Comparison of ENCODE assay signal across 33 cellular contexts in the genomic region with DNA sequence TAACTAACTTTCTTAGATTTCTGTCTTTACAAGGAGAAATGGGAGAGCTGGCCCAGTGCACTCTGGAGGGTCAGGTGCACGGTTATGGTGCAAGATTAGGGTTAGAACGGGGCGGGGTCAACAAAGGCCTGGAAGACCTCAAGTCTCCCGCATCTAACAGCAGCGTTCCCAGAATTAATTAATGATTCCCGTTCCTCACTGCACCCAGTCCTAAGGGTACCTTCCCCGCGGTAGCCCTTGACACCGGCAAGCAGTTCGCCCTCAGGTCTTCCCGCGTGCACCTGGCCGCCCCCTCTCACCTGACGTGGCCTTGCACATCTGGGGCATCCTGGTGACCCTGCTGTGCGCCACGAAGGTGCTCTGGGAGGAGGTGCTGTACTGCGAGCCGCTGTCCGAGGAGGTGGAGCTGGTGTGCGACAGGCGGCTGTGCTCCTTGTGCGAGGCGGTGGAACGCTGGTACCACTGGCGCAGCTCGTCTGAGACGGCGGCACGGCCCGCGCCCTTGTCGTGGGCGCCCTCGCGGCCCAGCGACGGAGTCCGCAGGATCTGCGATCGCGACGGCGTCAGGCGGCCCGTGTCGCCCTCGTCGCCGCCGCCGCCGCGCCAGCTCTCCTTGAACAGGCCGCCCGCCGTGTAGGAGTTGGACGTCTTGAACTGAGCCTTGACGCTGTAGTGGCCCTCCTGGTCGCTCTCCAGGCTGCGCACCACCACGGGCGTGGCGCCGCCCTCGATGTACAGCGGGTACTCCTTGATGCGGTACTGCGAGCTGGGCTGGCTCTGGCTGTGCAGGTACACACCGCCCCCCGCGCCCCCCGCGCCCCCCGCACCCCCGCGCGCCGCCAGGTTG.
"Had no signal": no experiment of that assay in that cellular context is flagged by ENCODE, and none has a peak within 500 bp of the region (broad histone marks: within the 10 kb centered on the region; RNA-seq: fewer than 3 reads in every experiment).

No MANE protein-coding gene starts in this region.

- H3K9me3 ChIP-seq: adrenal gland, body of pancreas, breast epithelium, Peyer's patch, SJSA1, SK-N-SH had no signal

- H3K27ac ChIP-seq: adrenal gland, body of pancreas, breast epithelium, Peyer's patch, SJSA1 had no signal

- H3K9me2 ChIP-seq: SK-N-SH had no signal

- DNase-seq: activated CD4-positive, alpha-beta memory T cell treated with anti-CD3 and anti-CD28 coated beads for 36 hours; activated CD4-positive, alpha-beta T cell treated with anti-CD3 and anti-CD28 coated beads for 4 hours; activated CD4-positive, alpha-beta T cell treated with anti-CD3 and anti-CD28 coated beads, Interleukin-2, amount 50 U/mL, for 1 hour; activated CD4-positive, CD25-positive, alpha-beta regulatory T cell treated with anti-CD3 and anti-CD28 coated beads, Interleukin-2, amount 50 U/mL, for 72 hours; activated CD8-positive, alpha-beta memory T cell treated with anti-CD3 and anti-CD28 coated beads, Interleukin-2, amount 50 U/mL, for 4 hours; activated gamma-delta T cell treated with Interleukin-2 at 50 U/mL for 16 hours; activated naive CD4-positive, alpha-beta T cell treated with anti-CD3 and anti-CD28 coated beads for 36 hours; activated T-cell treated with anti-CD3 and anti-CD28 coated beads for 4 hours; activated T-cell treated with anti-CD3 and anti-CD28 coated beads, Interleukin-2, amount 50 U/mL, for 4 hours; adrenal gland; body of pancreas; Karpas-422; NCI-H1105; NCI-H1417 treated with DMSO at 0.1 percent for 48 hours; NCI-H187 treated with DMSO at 0.1 percent for 48 hours; NCI-H2081; NCI-H2171 treated with DMSO at 0.1 percent for 48 hours; NCI-H226; NCI-H524 treated with DMSO at 0.1 percent for 48 hours; NK-92 treated with Interleukin-12 subunit alpha and Interleukin-12 subunit beta, amount 100 ng/mL, for 24 hours; PC-3; Peyer's patch; RPMI8226; SHP77 treated with DMSO at 0.1 percent for 48 hours; SK-N-SH had no signal

- H3K9me3 Mint-ChIP-seq: activated CD4-positive, alpha-beta memory T cell treated with anti-CD3 and anti-CD28 coated beads for 36 hours; activated naive CD4-positive, alpha-beta T cell treated with anti-CD3 and anti-CD28 coated beads for 36 hours; activated naive CD4-positive, alpha-beta T cell treated with anti-CD3 and anti-CD28 coated beads, Interleukin-2, amount 50 U/mL, for 72 hours; activated T-cell treated with anti-CD3 and anti-CD28 coated beads, Interleukin-2, amount 50 U/mL, for 4 hours; activated T-helper 1 cell treated with anti-CD3 and anti-CD28 coated beads, Interleukin-12 subunit alpha, Interleukin-12 subunit beta, Interleukin-2, Interleukin-4 antibody, amounts not matched to agents 30 ng/mL and 10 ng/mL and 1 ng/mL, durations not matched to agents 14 hours and 24 hours and 36 hours; T-helper 1 cell treated with Interleukin-12 subunit alpha and Interleukin-12 subunit beta and Interleukin-4 antibody, amounts not matched to agents 30 μg/mL and 1 μg/mL, for 36 hours; T-helper 2 cell treated with Interferon-gamma antibody and Interleukin-4, amounts not matched to agents 5 μg/mL and 100 μg/mL, for 36 hours had no signal

- H3K27ac Mint-ChIP-seq: activated CD4-positive, alpha-beta memory T cell treated with anti-CD3 and anti-CD28 coated beads for 36 hours; activated naive CD4-positive, alpha-beta T cell treated with anti-CD3 and anti-CD28 coated beads for 36 hours; activated naive CD4-positive, alpha-beta T cell treated with anti-CD3 and anti-CD28 coated beads, Interleukin-2, amount 50 U/mL, for 72 hours; activated T-helper 1 cell treated with anti-CD3 and anti-CD28 coated beads, Interleukin-12 subunit alpha, Interleukin-12 subunit beta, Interleukin-2, Interleukin-4 antibody, amounts not matched to agents 30 ng/mL and 10 ng/mL and 1 ng/mL, durations not matched to agents 14 hours and 24 hours and 36 hours; T-helper 1 cell treated with Interleukin-12 subunit alpha and Interleukin-12 subunit beta and Interleukin-4 antibody, amounts not matched to agents 30 μg/mL and 1 μg/mL, for 36 hours; T-helper 2 cell treated with Interferon-gamma antibody and Interleukin-4, amounts not matched to agents 5 μg/mL and 100 μg/mL, for 36 hours had no signal

- H3K27me3 ChIP-seq: adrenal gland, body of pancreas, breast epithelium, Peyer's patch, SJSA1 had no signal

- H3K4me3 Mint-ChIP-seq: activated CD4-positive, alpha-beta memory T cell treated with anti-CD3 and anti-CD28 coated beads for 36 hours; activated naive CD4-positive, alpha-beta T cell treated with anti-CD3 and anti-CD28 coated beads for 36 hours; activated T-cell treated with anti-CD3 and anti-CD28 coated beads, Interleukin-2, amount 50 U/mL, for 4 hours; activated T-helper 1 cell treated with anti-CD3 and anti-CD28 coated beads, Interleukin-12 subunit alpha, Interleukin-12 subunit beta, Interleukin-2, Interleukin-4 antibody, amounts not matched to agents 30 ng/mL and 10 ng/mL and 1 ng/mL, durations not matched to agents 14 hours and 24 hours and 36 hours; T-helper 1 cell treated with Interleukin-12 subunit alpha and Interleukin-12 subunit beta and Interleukin-4 antibody, amounts not matched to agents 30 μg/mL and 1 μg/mL, for 36 hours; T-helper 2 cell treated with Interferon-gamma antibody and Interleukin-4, amounts not matched to agents 5 μg/mL and 100 μg/mL, for 36 hours had no signal

- H3K27me3 Mint-ChIP-seq: activated CD4-positive, alpha-beta memory T cell treated with anti-CD3 and anti-CD28 coated beads for 36 hours had no signal

- H3K4me1 ChIP-seq: body of pancreas, breast epithelium, SJSA1 had no signal

- ATAC-seq: activated naive CD4-positive, alpha-beta T cell treated with anti-CD3 and anti-CD28 coated beads, Interleukin-2, amount 50 U/mL, for 72 hours; activated T-cell treated with anti-CD3 and anti-CD28 coated beads, Interleukin-2, amount 50 U/mL, for 4 hours; body of pancreas; PC-3 had no signal

- H3K4me3 ChIP-seq: adrenal gland, body of pancreas, breast epithelium, Peyer's patch, SJSA1 had no signal

- H3K36me3 Mint-ChIP-seq: activated CD4-positive, alpha-beta memory T cell treated with anti-CD3 and anti-CD28 coated beads for 36 hours; activated naive CD4-positive, alpha-beta T cell treated with anti-CD3 and anti-CD28 coated beads, Interleukin-2, amount 50 U/mL, for 72 hours had no signal

- H3K36me3 ChIP-seq: breast epithelium had no signal

- H3K9ac ChIP-seq: SK-N-SH had no signal

- FAIRE-seq: astrocyte, TTC549 had no signal

- H3K4me2 ChIP-seq: SK-N-SH had no signal
